ENCODE assay signal across 13 cellular contexts in genomic region chr10:14742382-14742781, GRCh38. TPM values are rescaled to one million over a fixed set of nuclear protein-coding genes. Genes with fewer than 3 reads are reported as not detected.
DNase-seq lines count a peak whose midpoint lies in the region; ATAC-seq and TF ChIP-seq lines count a peak whose summit lies in the region.
"Had no signal": no experiment of that assay in that cellular context is flagged by ENCODE, and none has a peak within 500 bp of the region (broad histone marks: within the 10 kb centered on the region; RNA-seq: fewer than 3 reads in every experiment).

No MANE protein-coding gene starts in this region.

- H3K4me2 ChIP-seq in neural progenitor cell = no peak overlapping the region

- no peaks in the 10 kb centered on the region for H4K20me1 ChIP-seq in neural progenitor cell (ENCODE audit: low read depth)

- TF ChIP-seq CTCF in body of pancreas (IDR thresholded peaks at IDR 0.05) = no peak
- TF ChIP-seq CTCF in neural progenitor cell (IDR thresholded peaks at IDR 0.05) = no peak
- no peak for TF ChIP-seq CTCF in glutamatergic neuron (IDR thresholded peaks at IDR 0.05; ENCODE audit: partially characterized antibody, unreplicated experiment)
- TF ChIP-seq CTCF in endodermal cell (conservative IDR thresholded peaks at IDR 0.05) = no peak

- H3K27me3 ChIP-seq in body of pancreas (no peaks in the 10 kb centered on the region), neural progenitor cell (no peaks in the 10 kb centered on the region), endodermal cell (ENCODE audit: control insufficient read depth, insufficient read depth, low read length, poor library complexity, severe bottlenecking) (peaks cover 89% of the 10 kb centered on the region)

- peak overlapping the region; percentile 2; the same call in 1 of the 2 replicates for H3K4me3 ChIP-seq in GM08714 (ENCODE audit: low read length)
- H3K4me3 ChIP-seq in body of pancreas = no peak overlapping the region
- H3K4me3 ChIP-seq in neural progenitor cell = no peak overlapping the region
- no peak overlapping the region for H3K4me3 ChIP-seq in endodermal cell (ENCODE audit: low read length)

- intact Hi-C loops in body of pancreas (cut with DNase I) = no loop called here

- H2AFZ ChIP-seq in neural progenitor cell (replicated peaks) = no peak overlapping the region

- no peak overlapping the region for H3K9ac ChIP-seq in neural progenitor cell
- no peak overlapping the region for H3K9ac ChIP-seq in endodermal cell (ENCODE audit: extremely low read depth, low read length, poor library complexity, severe bottlenecking)

- peaks cover 29% of the 10 kb centered on the region for H3K4me1 ChIP-seq in body of pancreas
- H3K4me1 ChIP-seq in neural progenitor cell = no peaks in the 10 kb centered on the region
- H3K4me1 ChIP-seq in endodermal cell (ENCODE audit: control insufficient read depth, insufficient read depth, low read length) = peaks cover 4% of the 10 kb centered on the region

- 37 to 48% methylated on average over 1 of the region's 1 CpG for WGBS in body of pancreas, 2 donors
- 83 to 100% methylated on average over 1 of the region's 1 CpG for WGBS in endodermal cell (ENCODE audit: insufficient coverage in 1 of 2, insufficient read length in 1 of 2), 2 experiments

- H3K4me1 Mint-ChIP-seq in neural progenitor cell (no peaks in the 10 kb centered on the region), glutamatergic neuron (ENCODE audit: low read depth, unreplicated experiment) (no peaks in the 10 kb centered on the region), endodermal cell (peaks cover 3% of the 10 kb centered on the region)

- H3K36me3 ChIP-seq in body of pancreas (replicated peaks in 1 of 2; ENCODE audit: insufficient read depth in 1 of 2, low read depth in 2 of 2) (no peaks in the 10 kb centered on the region), neural progenitor cell (no peaks in the 10 kb centered on the region), endodermal cell (ENCODE audit: control insufficient read depth, insufficient read depth, low read length) (no peaks in the 10 kb centered on the region)

- H3F3A ChIP-seq in neural progenitor cell (ENCODE audit: low read depth) = no peaks in the 10 kb centered on the region

- H3K4me3 Mint-ChIP-seq in neural progenitor cell = no peak overlapping the region
- no peak overlapping the region for H3K4me3 Mint-ChIP-seq in glutamatergic neuron (ENCODE audit: unreplicated experiment)
- no peak overlapping the region for H3K4me3 Mint-ChIP-seq in endodermal cell

- H3K9me3 Mint-ChIP-seq in neural progenitor cell (peaks cover 3% of the 10 kb centered on the region), glutamatergic neuron (ENCODE audit: unreplicated experiment) (peaks cover 2% of the 10 kb centered on the region), endodermal cell (peaks cover 22% of the 10 kb centered on the region)

- H3K27ac ChIP-seq in body of pancreas = peak overlapping the region; percentile 15 to 78 (median 52)
- no peak overlapping the region for H3K27ac ChIP-seq in neural progenitor cell
- no peak overlapping the region for H3K27ac ChIP-seq in endodermal cell (ENCODE audit: low read depth, low read length)

- H3K79me2 ChIP-seq in neural progenitor cell (ENCODE audit: low read depth) = no peaks in the 10 kb centered on the region

- H3K27me3 Mint-ChIP-seq in neural progenitor cell (ENCODE audit: insufficient read depth, low read depth) (no peaks in the 10 kb centered on the region), glutamatergic neuron (ENCODE audit: unreplicated experiment) (peaks cover 1% of the 10 kb centered on the region), endodermal cell (ENCODE audit: insufficient read depth) (peaks cover 99% of the 10 kb centered on the region)

- H3K36me3 Mint-ChIP-seq in neural progenitor cell (no peaks in the 10 kb centered on the region), glutamatergic neuron (ENCODE audit: unreplicated experiment) (peaks cover 12% of the 10 kb centered on the region), endodermal cell (ENCODE audit: low read depth) (no peaks in the 10 kb centered on the region)

- no peak for DNase-seq in body of pancreas
- DNase-seq in neural progenitor cell (ENCODE audit: low spot score) = no peak
- DNase-seq in COLO829 (ENCODE audit: low spot score) = no peak
- DNase-seq in glutamatergic neuron = no peak
- DNase-seq in endodermal cell = no peak
- DNase-seq: activated CD4-positive, alpha-beta T cell treated with anti-CD3 and anti-CD28 coated beads, Interleukin-2, amount 50 U/mL, for 4 hours; dermis blood vessel endothelial cell; midbrain; NK-92 treated with Interleukin-12 subunit alpha and Interleukin-12 subunit beta, amount 100 ng/mL, for 24 hours; stimulated activated CD4-positive, alpha-beta T cell treated with anti-CD3 and anti-CD28 coated beads, Interleukin-4, amount 100 ng/mL, for 1 hour had no signal

- H3K9me3 ChIP-seq in body of pancreas (no peaks in the 10 kb centered on the region), neural progenitor cell (ENCODE audit: low read depth) (no peaks in the 10 kb centered on the region), endodermal cell (ENCODE audit: control insufficient read depth, low read length) (peaks cover 20% of the 10 kb centered on the region)

- ATAC-seq in GM19395 (IDR thresholded peaks at IDR 0.05; ENCODE audit: unreplicated experiment) (peak; percentile 31), HG03378 (IDR thresholded peaks at IDR 0.05; ENCODE audit: unreplicated experiment) (peak; percentile 12), body of pancreas (no peak)

- no peak for TF ChIP-seq POLR2A in body of pancreas (IDR thresholded peaks at IDR 0.05)

- no peak overlapping the region for H3K27ac Mint-ChIP-seq in neural progenitor cell
- no peak overlapping the region for H3K27ac Mint-ChIP-seq in glutamatergic neuron (ENCODE audit: unreplicated experiment)
- H3K27ac Mint-ChIP-seq in endodermal cell = no peak overlapping the region

RNA-seq across cellular contexts. Expression of gene FAM107B, which starts 32.3 kb away (rescaled TPM):
- total RNA-seq in body of pancreas (10 to 100 TPM; 19.4 to 45.9 TPM), neural progenitor cell (ENCODE audit: low replicate concordance) (26.5 and 43.0 TPM in 2 replicates), glutamatergic neuron (ENCODE audit: unreplicated experiment) (88.6 TPM), endodermal cell (10 to 100 TPM; 16.0 to 24.0 TPM)
- 42.1 TPM for polyA plus RNA-seq in endodermal cell (2013, experiment 1 of 2)
- 38.6 TPM for polyA plus RNA-seq in endodermal cell (2013, experiment 2 of 2)

Comparison
In these comparisons a context has a peak if more than half of its experiments do, and no peak if none do; other contexts are left out.
1. H3K27ac ChIP-seq: peak in body of pancreas (4 of 4); none in neural progenitor cell (single experiment) and endodermal cell (single experiment).